ENCODE assay signal across 22 cellular contexts in genomic region chr14:74977164-74977900, GRCh38. TPM values are rescaled to one million over a fixed set of nuclear protein-coding genes. Genes with fewer than 3 reads are reported as not detected.
DNase-seq lines count a peak whose midpoint lies in the region; ATAC-seq and TF ChIP-seq lines count a peak whose summit lies in the region.
"Had no signal": no experiment of that assay in that cellular context is flagged by ENCODE, and none has a peak within 500 bp of the region (broad histone marks: within the 10 kb centered on the region; RNA-seq: fewer than 3 reads in every experiment).

No MANE protein-coding gene starts in this region.

- H3K27ac Mint-ChIP-seq in naive thymus-derived CD4-positive, alpha-beta T cell: no peak overlapping the region
- H3K27ac Mint-ChIP-seq in activated CD4-positive, alpha-beta memory T cell treated with anti-CD3 and anti-CD28 coated beads for 36 hours: no peak overlapping the region

- H3K4me1 Mint-ChIP-seq in naive thymus-derived CD4-positive, alpha-beta T cell: peaks cover 0 to 9% (median 4%) of the 10 kb centered on the region in 7 donors
- H3K4me1 Mint-ChIP-seq in activated CD4-positive, alpha-beta memory T cell treated with anti-CD3 and anti-CD28 coated beads for 36 hours (ENCODE audit: low read depth): no peaks in the 10 kb centered on the region

- H3K4me1 ChIP-seq in SJCRH30 (peaks cover 93% of the 10 kb centered on the region), suprapubic skin (peaks cover 76% of the 10 kb centered on the region)
- H3K4me1 ChIP-seq in naive thymus-derived CD4-positive, alpha-beta T cell (ENCODE audit: control insufficient read depth in 2 of 2, insufficient read depth in 2 of 2, low read length in 2 of 2): no peaks in the 10 kb centered on the region

- TF ChIP-seq EP300 in suprapubic skin (IDR thresholded peaks at IDR 0.05): no peak

- no peaks in the 10 kb centered on the region for H3K9me3 Mint-ChIP-seq in naive thymus-derived CD4-positive, alpha-beta T cell
- no peaks in the 10 kb centered on the region for H3K9me3 Mint-ChIP-seq in activated CD4-positive, alpha-beta memory T cell treated with anti-CD3 and anti-CD28 coated beads for 36 hours
- H3K9me3 Mint-ChIP-seq: CD4-positive, CD25-positive, alpha-beta regulatory T cell had no signal

- CTCF ChIA-PET in naive thymus-derived CD4-positive, alpha-beta T cell (lab: Charles Lee): no interaction called here
- CTCF ChIA-PET in activated CD4-positive, alpha-beta memory T cell treated with anti-CD3 and anti-CD28 coated beads for 36 hours (lab: Charles Lee): no interaction called here

- intact Hi-C loops in naive thymus-derived CD4-positive, alpha-beta T cell (cut with micrococcal nuclease): no loop called here
- intact Hi-C loops in activated CD4-positive, alpha-beta memory T cell treated with anti-CD3 and anti-CD28 coated beads for 36 hours (cut with micrococcal nuclease): no loop called here

- POLR2A ChIA-PET in naive thymus-derived CD4-positive, alpha-beta T cell (lab: Charles Lee): no interaction called here
- POLR2A ChIA-PET in activated CD4-positive, alpha-beta memory T cell treated with anti-CD3 and anti-CD28 coated beads for 36 hours (lab: Charles Lee): no interaction called here

- no peaks in the 10 kb centered on the region for H3K9me3 ChIP-seq in SJCRH30 (replicated peaks)
- H3K9me3 ChIP-seq in suprapubic skin: no peaks in the 10 kb centered on the region
- H3K9me3 ChIP-seq in naive thymus-derived CD4-positive, alpha-beta T cell (ENCODE audit: control insufficient read depth in 2 of 3, low read length in 3 of 3): no peaks in the 10 kb centered on the region
- H3K9me3 ChIP-seq: Caco-2 had no signal

- peak overlapping the region; percentile 95; the same call in 1 of the 2 replicates for H3K27ac ChIP-seq in SJCRH30
- H3K27ac ChIP-seq in suprapubic skin: no peak overlapping the region
- no peak overlapping the region for H3K27ac ChIP-seq in naive thymus-derived CD4-positive, alpha-beta T cell (ENCODE audit: low read depth, low read length)
- H3K27ac ChIP-seq: KMS-11 had no signal

- DNase-seq in EL: peak; percentile 1
- peak; percentile 64 for DNase-seq in SJCRH30
- DNase-seq in islet precursor cell: peak; percentile 45
- DNase-seq in suprapubic skin (ENCODE audit: low spot score in 2 of 2): peak; percentile 58 to 72
- no peak for DNase-seq in NCI-H187 (lab: John Stamatoyannopoulos, UW)
- no peak for DNase-seq in naive thymus-derived CD4-positive, alpha-beta T cell
- DNase-seq in activated CD4-positive, alpha-beta memory T cell treated with anti-CD3 and anti-CD28 coated beads for 36 hours: no peak
- no peak for DNase-seq in HT-29 (ENCODE audit: low spot score)
- DNase-seq: Caco-2; CD4-positive, CD25-positive, alpha-beta regulatory T cell; DMS153; GF-D8; HCEC 1CT; MV-4-11; NCI-H187 treated with DMSO at 0.1 percent for 48 hours; NCI-H2227 treated with DMSO at 0.1 percent for 48 hours; NCI-H524; NCI-H82; OCI-M1; SHP77 treated with DMSO at 0.1 percent for 48 hours had no signal

- H3K4me3 ChIP-seq in SJCRH30: no peak overlapping the region
- no peak overlapping the region for H3K4me3 ChIP-seq in suprapubic skin
- H3K4me3 ChIP-seq in naive thymus-derived CD4-positive, alpha-beta T cell (ENCODE audit: low read length): no peak overlapping the region

- ATAC-seq in naive thymus-derived CD4-positive, alpha-beta T cell: no peak
- ATAC-seq: HepG2 had no signal

- H3K27me3 ChIP-seq in SJCRH30 (no peaks in the 10 kb centered on the region), suprapubic skin (no peaks in the 10 kb centered on the region)
- no peaks in the 10 kb centered on the region for H3K27me3 ChIP-seq in naive thymus-derived CD4-positive, alpha-beta T cell (ENCODE audit: control insufficient read depth in 2 of 2, insufficient read depth in 2 of 2, low read length in 2 of 2)

- TF ChIP-seq CTCF in suprapubic skin (IDR thresholded peaks at IDR 0.05): no peak

- no peak overlapping the region for H3K4me3 Mint-ChIP-seq in naive thymus-derived CD4-positive, alpha-beta T cell
- no peak overlapping the region for H3K4me3 Mint-ChIP-seq in activated CD4-positive, alpha-beta memory T cell treated with anti-CD3 and anti-CD28 coated beads for 36 hours
- H3K4me3 Mint-ChIP-seq: CD4-positive, CD25-positive, alpha-beta regulatory T cell had no signal

- H3K36me3 ChIP-seq in SJCRH30 (no peaks in the 10 kb centered on the region), suprapubic skin (no peaks in the 10 kb centered on the region)
- no peaks in the 10 kb centered on the region for H3K36me3 ChIP-seq in naive thymus-derived CD4-positive, alpha-beta T cell (ENCODE audit: control insufficient read depth in 2 of 3, insufficient read depth in 3 of 3, low read length in 3 of 3)

- no peaks in the 10 kb centered on the region for H3K27me3 Mint-ChIP-seq in naive thymus-derived CD4-positive, alpha-beta T cell
- H3K27me3 Mint-ChIP-seq in activated CD4-positive, alpha-beta memory T cell treated with anti-CD3 and anti-CD28 coated beads for 36 hours: no peaks in the 10 kb centered on the region

- no peak for TF ChIP-seq POLR2A in suprapubic skin (IDR thresholded peaks at IDR 0.05)

- 87% methylated on average over 11 of the region's 12 CpGs for WGBS in suprapubic skin

- no peaks in the 10 kb centered on the region for H3K36me3 Mint-ChIP-seq in naive thymus-derived CD4-positive, alpha-beta T cell
- no peaks in the 10 kb centered on the region for H3K36me3 Mint-ChIP-seq in activated CD4-positive, alpha-beta memory T cell treated with anti-CD3 and anti-CD28 coated beads for 36 hours
- H3K36me3 Mint-ChIP-seq: CD4-positive, CD25-positive, alpha-beta regulatory T cell had no signal

RNA-seq across cellular contexts. Expression of gene PGF, which starts 21.9 kb away (rescaled TPM):
- total RNA-seq in SJCRH30 (2014; rRNA removed; shearing (Covaris generic)): 115 and 120 TPM in 2 replicates
- 10 to 100 TPM in 1 of 4 donors, 1 to 10 TPM in 3; 3.5 to 10.5 (median 7.9) TPM for total RNA-seq in suprapubic skin
- under 1 TPM in 2 of 5 experiments, not detected in 3; 0.22 to 0.37 TPM for total RNA-seq in naive thymus-derived CD4-positive, alpha-beta T cell
- polyA plus RNA-seq in naive thymus-derived CD4-positive, alpha-beta T cell: under 1 TPM in 1 of 2 donors, not detected in 1; 0.17 TPM
- total RNA-seq in activated CD4-positive, alpha-beta memory T cell treated with anti-CD3 and anti-CD28 coated beads for 36 hours: under 1 TPM in 1 of 2 experiments, not detected in 1; 0.10 TPM
- 1.5 and 1.8 TPM in 2 replicates for total RNA-seq in HT-29 (2014; rRNA removed; shearing (Covaris generic))
- total RNA-seq: CD4-positive, CD25-positive, alpha-beta regulatory T cell had no signal

RNA-seq across cellular contexts. Expression of gene EIF2B2, which starts 25.4 kb away (rescaled TPM):
- 56.8 and 64.7 TPM in 2 replicates for total RNA-seq in SJCRH30 (2014; rRNA removed; shearing (Covaris generic))
- 10 to 100 TPM; 28.9 to 46.2 (median 33.8) TPM for total RNA-seq in suprapubic skin
- total RNA-seq in naive thymus-derived CD4-positive, alpha-beta T cell: 10 to 100 TPM; 23.8 to 40.7 (median 26.1) TPM
- 10 to 100 TPM; 18.2 to 19.8 TPM for polyA plus RNA-seq in naive thymus-derived CD4-positive, alpha-beta T cell
- total RNA-seq in activated CD4-positive, alpha-beta memory T cell treated with anti-CD3 and anti-CD28 coated beads for 36 hours: 10 to 100 TPM; 61.9 to 62.6 TPM
- 57.0 and 70.2 TPM in 2 replicates for total RNA-seq in HT-29 (2014; rRNA removed; shearing (Covaris generic))

RNA-seq across cellular contexts. Expression of gene RPS6KL1, which starts 54.3 kb away (rescaled TPM):
- total RNA-seq in SJCRH30 (2014; rRNA removed; shearing (Covaris generic)): 1.8 TPM in 2 replicates
- 1 to 10 TPM in 3 of 4 donors, under 1 TPM in 1; 0.86 to 7.5 (median 1.8) TPM for total RNA-seq in suprapubic skin
- 10 to 100 TPM in 2 of 5 experiments, 1 to 10 TPM in 3; 3.0 to 12.8 (median 6.3) TPM for total RNA-seq in naive thymus-derived CD4-positive, alpha-beta T cell
- polyA plus RNA-seq in naive thymus-derived CD4-positive, alpha-beta T cell: 1 to 10 TPM; 2.0 to 4.0 TPM
- total RNA-seq in activated CD4-positive, alpha-beta memory T cell treated with anti-CD3 and anti-CD28 coated beads for 36 hours: 1 to 10 TPM; 4.2 to 4.9 TPM
- 9.4 and 17.4 TPM in 2 replicates for total RNA-seq in HT-29 (2014; rRNA removed; shearing (Covaris generic))

Comparison
In these comparisons a context has a peak if more than half of its experiments do, and no peak if none do; other contexts are left out.
1. DNase-seq: peak in EL (single experiment), SJCRH30 (2 of 2), islet precursor cell (single experiment) and suprapubic skin (2 of 2); none in NCI-H187 (0 of 2), naive thymus-derived CD4-positive, alpha-beta T cell (0 of 9), activated CD4-positive, alpha-beta memory T cell treated with anti-CD3 and anti-CD28 coated beads for 36 hours (single experiment) and HT-29 (single experiment).
2. RNA of gene PGF, which starts 21.9 kb away (total RNA-seq): 115 to 120 TPM in SJCRH30; 3.5 to 10.5 TPM in suprapubic skin, 1.5 to 1.8 TPM in HT-29, 0.22 to 0.37 TPM in naive thymus-derived CD4-positive, alpha-beta T cell and 0.10 TPM in activated CD4-positive, alpha-beta memory T cell treated with anti-CD3 and anti-CD28 coated beads for 36 hours; every median in the first group is over 10 times any median in the second.